30 cellular contexts compared by ENCODE assay signal in genomic region chrX:150954951-150955350, GRCh38.
"Had no signal": no experiment of that assay in that cellular context is flagged by ENCODE, and none has a peak within 500 bp of the region (broad histone marks: within the 10 kb centered on the region; RNA-seq: fewer than 3 reads in every experiment).

No MANE protein-coding gene starts in this region.

- DNase-seq: activated CD4-positive, alpha-beta memory T cell treated with anti-CD3 and anti-CD28 coated beads for 36 hours; activated CD4-positive, alpha-beta T cell treated with anti-CD3 and anti-CD28 coated beads for 36 hours; activated CD4-positive, alpha-beta T cell treated with anti-CD3 and anti-CD28 coated beads, Interleukin-2, amount 10 ng/mL, durations not matched to agents 24 days and 14 days; activated CD4-positive, CD25-positive, alpha-beta regulatory T cell; activated CD4-positive, CD25-positive, alpha-beta regulatory T cell treated with anti-CD3 and anti-CD28 coated beads, Interleukin-2, amount 50 U/mL, for 72 hours; activated CD8-positive, alpha-beta memory T cell treated with anti-CD3 and anti-CD28 coated beads, Interleukin-2, amount 10 ng/mL, durations not matched to agents 7 days and 5 days; activated CD8-positive, alpha-beta memory T cell treated with anti-CD3 and anti-CD28 coated beads, Interleukin-2, amount 50 U/mL, for 4 hours; activated CD8-positive, alpha-beta T cell treated with anti-CD3 and anti-CD28 coated beads, Interleukin-2, amount 10 ng/mL, durations not matched to agents 7 days and 5 days; activated effector memory CD4-positive, alpha-beta T cell treated with anti-CD3 and anti-CD28 coated beads, Interleukin-2, amount 50 U/mL, for 16 hours; activated naive CD4-positive, alpha-beta T cell treated with anti-CD3 and anti-CD28 coated beads for 36 hours; activated naive CD8-positive, alpha-beta T cell treated with anti-CD3 and anti-CD28 coated beads, Interleukin-2, amount 10 ng/mL, durations not matched to agents 7 days and 5 days; activated T-cell treated with anti-CD3 and anti-CD28 coated beads, Interleukin-2, amount 50 U/mL, for 1 hour; activated T-cell treated with anti-CD3 and anti-CD28 coated beads, Interleukin-2, amount 50 U/mL, for 48 hours; central memory CD4-positive, alpha-beta T cell; cerebellar nuclear complex; colonic mucosa; effector CD4-positive, alpha-beta T cell; effector memory CD8-positive, alpha-beta T cell; esophagus squamous epithelium; foreskin melanocyte; heart right ventricle; T-helper 1 cell; T-helper 17 cell; T1000 had no signal

- H3K27ac ChIP-seq: ascending aorta, breast epithelium, cardiac muscle cell, colonic mucosa, esophagus squamous epithelium, gastroesophageal sphincter, heart right ventricle, hepatocyte had no signal

- H2AFZ ChIP-seq: hepatocyte had no signal

- H3K4me3 ChIP-seq: ascending aorta, breast epithelium, cardiac muscle cell, colonic mucosa, esophagus squamous epithelium, gastroesophageal sphincter, heart right ventricle, hepatocyte had no signal

- H3K4me2 ChIP-seq: hepatocyte had no signal

- H3K9me3 ChIP-seq: ascending aorta, colonic mucosa, esophagus squamous epithelium, gastroesophageal sphincter had no signal

- ATAC-seq: activated CD4-positive, alpha-beta T cell treated with anti-CD3 and anti-CD28 coated beads for 36 hours; activated CD8-positive, alpha-beta memory T cell treated with anti-CD3 and anti-CD28 coated beads, Interleukin-2, amount 10 ng/mL, durations not matched to agents 7 days and 5 days; activated CD8-positive, alpha-beta T cell treated with anti-CD3 and anti-CD28 coated beads, Interleukin-2, amount 10 ng/mL, durations not matched to agents 7 days and 5 days; activated naive CD4-positive, alpha-beta T cell treated with anti-CD3 and anti-CD28 coated beads, Interleukin-2, amount 50 U/mL, for 72 hours; effector memory CD8-positive, alpha-beta T cell; gastroesophageal sphincter; heart right ventricle; T-helper 17 cell had no signal

- H3K27me3 ChIP-seq: ascending aorta, cardiac muscle cell, colonic mucosa, esophagus squamous epithelium, gastroesophageal sphincter, heart right ventricle, hepatocyte had no signal

- H3K36me3 ChIP-seq: ascending aorta, breast epithelium, cardiac muscle cell, colonic mucosa, esophagus squamous epithelium, gastroesophageal sphincter, heart right ventricle had no signal

- H3K4me1 ChIP-seq: ascending aorta, breast epithelium, colonic mucosa, esophagus squamous epithelium, gastroesophageal sphincter, heart right ventricle had no signal
